ENCODE assay signal across 11 cellular contexts in genomic region chr5:6773342-6774035, GRCh38.
DNase-seq lines count a peak whose midpoint lies in the region; ATAC-seq and TF ChIP-seq lines count a peak whose summit lies in the region.
"Had no signal": no experiment of that assay in that cellular context is flagged by ENCODE, and none has a peak within 500 bp of the region (broad histone marks: within the 10 kb centered on the region; RNA-seq: fewer than 3 reads in every experiment).

No MANE protein-coding gene starts in this region.

- H3K4me1 ChIP-seq in DND-41 (ENCODE audit: insufficient read depth, low read length) (peaks cover 23% of the 10 kb centered on the region), HAP-1 (no peaks in the 10 kb centered on the region)
- H3K4me1 ChIP-seq: neural progenitor cell had no signal

- peaks cover 4% of the 10 kb centered on the region for H4K20me1 ChIP-seq in DND-41 (ENCODE audit: insufficient read depth, low read length)

- H3K4me2 ChIP-seq in DND-41 (ENCODE audit: insufficient read depth, low read length): peak overlapping the region; percentile 69
- H3K4me2 ChIP-seq: neural progenitor cell had no signal

- peak; percentile 72 for DNase-seq in DND-41
- DNase-seq in NCI-H128 (lab: John Stamatoyannopoulos, UW; ENCODE audit: unreplicated experiment): peak; percentile 35
- peak; percentile 20 for DNase-seq in NCI-H524 treated with DMSO at 0.1 percent for 48 hours (lab: John Stamatoyannopoulos, UW)
- DNase-seq in kidney tubule cell (ENCODE audit: low spot score): peak; percentile 64
- no peak for DNase-seq in HAP-1 (ENCODE audit: low spot score in 2 of 2)
- no peak for DNase-seq in activated gamma-delta T cell (lab: John Stamatoyannopoulos, UW)
- DNase-seq: CD4-positive, alpha-beta T cell; left ventricle myocardium superior had no signal

- in situ Hi-C loops in HAP-1 (cut with MboI; ENCODE audit: low sequenced_read_pairs): loop anchor here (10.0 to 25.0 kb wide), 2 partner anchors 981 to 1089 kb away; partner anchors contain the start of genes CFAP90, FASTKD3 and MTRR

- ATAC-seq in DND-41 (ENCODE audit: insufficient read depth, low read depth): peak; percentile 77
- no peak for ATAC-seq in HG03521 (IDR thresholded peaks at IDR 0.05; ENCODE audit: unreplicated experiment)
- ATAC-seq: left ventricle myocardium superior had no signal

- no peaks in the 10 kb centered on the region for H3K79me2 ChIP-seq in DND-41 (ENCODE audit: insufficient read depth, low read length)

- H3K27me3 ChIP-seq in DND-41 (ENCODE audit: insufficient read depth, low read length, poor library complexity): no peaks in the 10 kb centered on the region
- H3K27me3 ChIP-seq in HAP-1 (ENCODE audit: low read depth): no peaks in the 10 kb centered on the region
- H3K27me3 ChIP-seq: neural progenitor cell had no signal

- TF ChIP-seq CTCF in DND-41 (IDR thresholded peaks at IDR 0.05; ENCODE audit: borderline replicate concordance, extremely low read depth, low read length, poor library complexity, severe bottlenecking): no peak

- H3K36me3 ChIP-seq in DND-41 (ENCODE audit: insufficient read depth, low read length) (no peaks in the 10 kb centered on the region), HAP-1 (replicated peaks) (no peaks in the 10 kb centered on the region)
- H3K36me3 ChIP-seq: neural progenitor cell had no signal

- H3K27ac ChIP-seq in DND-41 (ENCODE audit: low read length): peak overlapping the region; percentile 42
- H3K27ac ChIP-seq: epithelial cell of prostate, neural progenitor cell had no signal

- peak overlapping the region in 1 of 2 experiments; percentile 52; a peak in 2 of 4 replicates for H3K4me3 ChIP-seq in DND-41 (ENCODE audit: low read depth in 1 of 2, low read length in 2 of 2)
- no peak overlapping the region for H3K4me3 ChIP-seq in HAP-1
- H3K4me3 ChIP-seq: neural progenitor cell had no signal

- no peak overlapping the region for H2AFZ ChIP-seq in DND-41 (ENCODE audit: low read depth, low read length)
- H2AFZ ChIP-seq: neural progenitor cell had no signal

- H3K9me3 ChIP-seq in DND-41 (ENCODE audit: insufficient read depth, low read length, severe bottlenecking) (no peaks in the 10 kb centered on the region), HAP-1 (no peaks in the 10 kb centered on the region)

- peak overlapping the region; percentile 26 for H3K9ac ChIP-seq in DND-41 (ENCODE audit: low read depth, low read length)
- H3K9ac ChIP-seq: neural progenitor cell had no signal

Comparison
In these comparisons a context has a peak if more than half of its experiments do, and no peak if none do; other contexts are left out.
1. DNase-seq: peak in DND-41 (single experiment), NCI-H128 (single experiment), NCI-H524 treated with DMSO at 0.1 percent for 48 hours (single experiment) and kidney tubule cell (single experiment); none in HAP-1 (0 of 2) and activated gamma-delta T cell (single experiment).